ENCODE assay signal across 1 cellular context in the genomic region with DNA sequence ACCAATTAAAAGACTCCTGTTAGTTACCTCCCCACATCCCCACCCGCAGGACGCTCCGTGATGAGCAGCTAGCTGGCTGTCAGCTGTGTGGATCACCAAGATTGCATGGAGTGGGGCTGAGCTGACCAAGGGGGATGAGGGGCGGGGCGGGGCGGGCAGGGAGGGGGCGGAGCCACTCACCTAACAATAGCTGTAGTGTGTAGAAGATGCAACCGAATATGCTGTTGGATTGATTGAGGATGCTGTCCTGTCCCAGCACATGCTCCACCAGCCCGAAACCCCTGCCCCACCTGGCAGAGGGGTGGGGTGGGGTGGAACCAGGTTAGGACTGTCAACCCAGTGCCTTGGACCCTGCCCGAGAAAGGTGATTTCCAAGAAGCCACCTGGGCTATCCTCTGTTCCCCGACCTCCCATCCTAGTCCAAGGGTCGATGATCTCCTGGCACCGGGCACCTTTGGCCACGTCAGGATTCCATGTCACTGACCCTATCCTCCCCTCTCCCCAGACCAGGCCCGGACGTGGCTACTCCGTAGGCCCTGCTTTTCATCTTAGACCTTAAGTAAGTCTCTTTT.
TF ChIP-seq lines count a peak whose summit lies in the region.

No MANE protein-coding gene starts in this region.

TF ChIP-seq in liver, 16 proteins besides CTCF, POLR2A, EP300 and RAD21 (continued from another document):
- TF ChIP-seq, protein P1, sequence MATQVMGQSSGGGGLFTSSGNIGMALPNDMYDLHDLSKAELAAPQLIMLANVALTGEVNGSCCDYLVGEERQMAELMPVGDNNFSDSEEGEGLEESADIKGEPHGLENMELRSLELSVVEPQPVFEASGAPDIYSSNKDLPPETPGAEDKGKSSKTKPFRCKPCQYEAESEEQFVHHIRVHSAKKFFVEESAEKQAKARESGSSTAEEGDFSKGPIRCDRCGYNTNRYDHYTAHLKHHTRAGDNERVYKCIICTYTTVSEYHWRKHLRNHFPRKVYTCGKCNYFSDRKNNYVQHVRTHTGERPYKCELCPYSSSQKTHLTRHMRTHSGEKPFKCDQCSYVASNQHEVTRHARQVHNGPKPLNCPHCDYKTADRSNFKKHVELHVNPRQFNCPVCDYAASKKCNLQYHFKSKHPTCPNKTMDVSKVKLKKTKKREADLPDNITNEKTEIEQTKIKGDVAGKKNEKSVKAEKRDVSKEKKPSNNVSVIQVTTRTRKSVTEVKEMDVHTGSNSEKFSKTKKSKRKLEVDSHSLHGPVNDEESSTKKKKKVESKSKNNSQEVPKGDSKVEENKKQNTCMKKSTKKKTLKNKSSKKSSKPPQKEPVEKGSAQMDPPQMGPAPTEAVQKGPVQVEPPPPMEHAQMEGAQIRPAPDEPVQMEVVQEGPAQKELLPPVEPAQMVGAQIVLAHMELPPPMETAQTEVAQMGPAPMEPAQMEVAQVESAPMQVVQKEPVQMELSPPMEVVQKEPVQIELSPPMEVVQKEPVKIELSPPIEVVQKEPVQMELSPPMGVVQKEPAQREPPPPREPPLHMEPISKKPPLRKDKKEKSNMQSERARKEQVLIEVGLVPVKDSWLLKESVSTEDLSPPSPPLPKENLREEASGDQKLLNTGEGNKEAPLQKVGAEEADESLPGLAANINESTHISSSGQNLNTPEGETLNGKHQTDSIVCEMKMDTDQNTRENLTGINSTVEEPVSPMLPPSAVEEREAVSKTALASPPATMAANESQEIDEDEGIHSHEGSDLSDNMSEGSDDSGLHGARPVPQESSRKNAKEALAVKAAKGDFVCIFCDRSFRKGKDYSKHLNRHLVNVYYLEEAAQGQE (IDR thresholded peaks at IDR 0.05), result no peak
- no peak for TF ChIP-seq FOXA1 (IDR thresholded peaks at IDR 0.05)
- TF ChIP-seq JUND (IDR thresholded peaks at IDR 0.05), result peak in 1 of 2 donors; percentile 71
- peak; percentile 90 for TF ChIP-seq HNF4G (IDR thresholded peaks at IDR 0.05)
- TF ChIP-seq YY1 (IDR thresholded peaks at IDR 0.05), result no peak
- peak; percentile 74 for TF ChIP-seq SP1 (IDR thresholded peaks at IDR 0.05)
TF ChIP-seq in liver: peak in this region for 7.
